ENCODE assay signal across 28 cellular contexts in genomic region chr7:392822-393221, GRCh38.
"Had no signal": no experiment of that assay in that cellular context is flagged by ENCODE, and none has a peak within 500 bp of the region (broad histone marks: within the 10 kb centered on the region; RNA-seq: fewer than 3 reads in every experiment).

No MANE protein-coding gene starts in this region.

- H3K4me3 ChIP-seq: adrenal gland, body of pancreas, breast epithelium had no signal

- H3K9me3 ChIP-seq: adrenal gland had no signal

- H3K27ac ChIP-seq: adrenal gland, body of pancreas, brain microvascular endothelial cell, VCaP had no signal

- H3K4me1 ChIP-seq: adrenal gland, body of pancreas, breast epithelium had no signal

- DNase-seq: activated CD4-positive, alpha-beta T cell treated with anti-CD3 and anti-CD28 coated beads for 4 hours; activated CD4-positive, alpha-beta T cell treated with anti-CD3 and anti-CD28 coated beads, Interleukin-2, amount 10 ng/mL, durations not matched to agents 24 days and 14 days; activated CD4-positive, alpha-beta T cell treated with anti-CD3 and anti-CD28 coated beads, Interleukin-2, amount 50 U/mL, for 1 hour; activated CD4-positive, alpha-beta T cell treated with anti-CD3 and anti-CD28 coated beads, Interleukin-2, amount 50 U/mL, for 4 hours; activated CD8-positive, alpha-beta memory T cell treated with anti-CD3 and anti-CD28 coated beads, Interleukin-2, amount 50 U/mL, for 4 hours; activated CD8-positive, alpha-beta T cell treated with anti-CD3 and anti-CD28 coated beads for 36 hours; activated gamma-delta T cell treated with Interleukin-2 at 50 U/mL for 16 hours; activated naive CD4-positive, alpha-beta T cell; activated naive CD4-positive, alpha-beta T cell treated with anti-CD3 and anti-CD28 coated beads for 36 hours; activated naive CD4-positive, alpha-beta T cell treated with anti-CD3 and anti-CD28 coated beads, Interleukin-2, amount 50 U/mL, for 16 hours; activated naive CD8-positive, alpha-beta T cell treated with anti-CD3 and anti-CD28 coated beads for 36 hours; activated T-cell treated with anti-CD3 and anti-CD28 coated beads for 4 hours; activated T-cell treated with anti-CD3 and anti-CD28 coated beads, Interleukin-2, amount 50 U/mL, for 1 hour; activated T-cell treated with anti-CD3 and anti-CD28 coated beads, Interleukin-2, amount 50 U/mL, for 4 hours; activated T-cell treated with anti-CD3 and anti-CD28 coated beads, Interleukin-2, amount 50 U/mL, for 72 hours; adrenal gland; amniotic stem cell; brain microvascular endothelial cell; central memory CD4-positive, alpha-beta T cell; T-helper 1 cell; T-helper 9 cell had no signal

- ATAC-seq: activated CD8-positive, alpha-beta T cell treated with anti-CD3 and anti-CD28 coated beads for 36 hours; activated naive CD4-positive, alpha-beta T cell treated with anti-CD3 and anti-CD28 coated beads, Interleukin-2, amount 50 U/mL, for 72 hours; activated T-cell treated with anti-CD3 and anti-CD28 coated beads, Interleukin-2, amount 50 U/mL, for 4 hours; activated T-cell treated with anti-CD3 and anti-CD28 coated beads, Interleukin-2, amount 50 U/mL, for 72 hours; activated T-helper 17 cell treated with anti-CD3 and anti-CD28 coated beads, Interleukin-2, amount 50 U/mL, for 72 hours; body of pancreas had no signal

- H3K36me3 ChIP-seq: adrenal gland, brain microvascular endothelial cell, breast epithelium had no signal

- FAIRE-seq: astrocyte, TTC549 had no signal

- H3K27me3 ChIP-seq: adrenal gland, body of pancreas, brain microvascular endothelial cell, breast epithelium had no signal
